Comparison of ENCODE assay signal across 7 cellular contexts in the genomic region with DNA sequence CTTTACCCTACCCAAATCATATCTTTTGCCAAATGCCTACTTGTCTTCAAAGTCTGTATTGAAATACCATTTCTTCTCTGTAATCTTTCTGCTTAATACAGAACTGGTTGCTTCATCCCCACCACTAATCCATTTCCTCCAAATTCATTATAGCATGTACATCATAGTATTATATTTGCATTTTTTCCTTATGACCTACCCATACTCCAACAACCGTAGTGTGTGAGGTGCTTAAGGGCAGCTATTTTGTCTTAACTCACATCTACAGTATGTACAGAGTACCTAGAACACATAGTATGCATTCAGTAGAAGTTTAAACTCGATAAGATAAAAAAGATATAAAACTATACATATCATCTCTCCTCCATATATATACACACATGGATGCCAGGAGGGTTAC.
"Had no signal": no experiment of that assay in that cellular context is flagged by ENCODE, and none has a peak within 500 bp of the region (broad histone marks: within the 10 kb centered on the region; RNA-seq: fewer than 3 reads in every experiment).

No MANE protein-coding gene starts in this region.

- DNase-seq: GM23248, GOT3, H7, KBM-7 had no signal

- H3K36me3 ChIP-seq: HAP-1 had no signal

- ATAC-seq: HepG2 had no signal

- H2AFZ ChIP-seq: GM23248 had no signal

- H3K4me2 ChIP-seq: KMS-11 had no signal

- H3K4me3 ChIP-seq: GM23248, HAP-1 had no signal

- H3K27ac ChIP-seq: GM23248, KMS-11 had no signal

- H3K9ac ChIP-seq: GM23248, KMS-11 had no signal

- H3K9me3 ChIP-seq: HAP-1 had no signal

- H3K4me1 ChIP-seq: HAP-1 had no signal
